15 cellular contexts compared by ENCODE assay signal in genomic region chr2:42920446-42921161, GRCh38.
DNase-seq lines count a peak whose midpoint lies in the region; TF ChIP-seq lines count a peak whose summit lies in the region.
"Had no signal": no experiment of that assay in that cellular context is flagged by ENCODE, and none has a peak within 500 bp of the region (broad histone marks: within the 10 kb centered on the region; RNA-seq: fewer than 3 reads in every experiment).

No MANE protein-coding gene starts in this region.

- peaks cover 9% of the 10 kb centered on the region for H3K9me3 Mint-ChIP-seq in glutamatergic neuron (ENCODE audit: unreplicated experiment)
- H3K9me3 Mint-ChIP-seq: CD4-positive, alpha-beta T cell; HFFc6 had no signal

- H3K4me1 Mint-ChIP-seq in glutamatergic neuron (ENCODE audit: low read depth, unreplicated experiment): peaks cover 31% of the 10 kb centered on the region

- no peak overlapping the region for H3K9ac ChIP-seq in mammary epithelial cell (ENCODE audit: insufficient read depth, low read length)

- H3K4me2 ChIP-seq in mammary epithelial cell (ENCODE audit: insufficient read depth, low read depth, low read length): no peak overlapping the region

- dilution Hi-C loops in mammary epithelial cell (cut with HindIII; ENCODE audit: low sequenced_read_pairs): no loop called here

- no peak overlapping the region for H3K4me3 Mint-ChIP-seq in glutamatergic neuron (ENCODE audit: unreplicated experiment)
- H3K4me3 Mint-ChIP-seq: CD4-positive, alpha-beta T cell; HFFc6 had no signal

- H3K4me3 ChIP-seq in breast epithelium: no peak overlapping the region
- H3K4me3 ChIP-seq in mammary epithelial cell (replicated peaks in 1 of 3; ENCODE audit: insufficient read depth in 1 of 3, low read depth in 2 of 3, low read length in 3 of 3): no peak overlapping the region
- no peak overlapping the region for H3K4me3 ChIP-seq in prostate gland
- H3K4me3 ChIP-seq in vagina: no peak overlapping the region

- H3K4me1 ChIP-seq in breast epithelium (peaks cover 15 to 32% of the 10 kb centered on the region in 2 donors), mammary epithelial cell (ENCODE audit: insufficient read depth, low read length) (peaks cover 31% of the 10 kb centered on the region), prostate gland (replicated peaks) (peaks cover 10% of the 10 kb centered on the region), vagina (peaks cover 82% of the 10 kb centered on the region)

- H3K36me3 ChIP-seq in breast epithelium (no peaks in the 10 kb centered on the region), mammary epithelial cell (ENCODE audit: insufficient read depth, low read length) (no peaks in the 10 kb centered on the region), prostate gland (no peaks in the 10 kb centered on the region), vagina (no peaks in the 10 kb centered on the region)
- H3K36me3 ChIP-seq: BE2C had no signal

- CTCF ChIA-PET in mammary epithelial cell (lab: Charles Lee; ENCODE audit: low non-redundant PET): no interaction called here

- H3K79me2 ChIP-seq in mammary epithelial cell (ENCODE audit: insufficient read depth, low read length): no peaks in the 10 kb centered on the region

- in situ Hi-C loops in mammary epithelial cell (cut with MboI; ENCODE audit: low sequenced_read_pairs in 2 of 2): no loop called here

- no peaks in the 10 kb centered on the region for H3K36me3 Mint-ChIP-seq in glutamatergic neuron (ENCODE audit: unreplicated experiment)

- WGBS in mammary epithelial cell (ENCODE audit: low coverage, missing lambda C conversion rate): 84% methylated on average over 14 of the region's 16 CpGs
- WGBS in prostate gland: 89% methylated on average over 16 of the region's 16 CpGs

- no peak overlapping the region for H2AFZ ChIP-seq in mammary epithelial cell (ENCODE audit: low read depth, low read length)

- TF ChIP-seq CTCF in breast epithelium (IDR thresholded peaks at IDR 0.05): no peak
- no peak for TF ChIP-seq CTCF in mammary epithelial cell (conservative IDR thresholded peaks at IDR 0.05 in 1 of 2, IDR thresholded peaks at IDR 0.05 in 1 of 2; ENCODE audit: extremely low read depth in 1 of 2, insufficient read depth in 1 of 2, low read depth in 1 of 2, low read length in 2 of 2)
- TF ChIP-seq CTCF in glutamatergic neuron (IDR thresholded peaks at IDR 0.05; ENCODE audit: partially characterized antibody, unreplicated experiment): no peak
- TF ChIP-seq CTCF in prostate gland (IDR thresholded peaks at IDR 0.05): no peak
- no peak for TF ChIP-seq CTCF in vagina (IDR thresholded peaks at IDR 0.05)

- H3K27ac ChIP-seq in breast epithelium: peak overlapping the region; percentile 91 to 96
- no peak overlapping the region for H3K27ac ChIP-seq in mammary epithelial cell (ENCODE audit: insufficient read depth, low read depth, low read length)
- peak overlapping the region; percentile 3 to 81 for H3K27ac ChIP-seq in prostate gland
- H3K27ac ChIP-seq in vagina: peak overlapping the region; percentile 91
- H3K27ac ChIP-seq: 22Rv1 had no signal

- H3K9me3 ChIP-seq in breast epithelium (no peaks in the 10 kb centered on the region), mammary epithelial cell (replicated peaks; ENCODE audit: insufficient read depth, low read length) (no peaks in the 10 kb centered on the region), prostate gland (no peaks in the 10 kb centered on the region), vagina (no peaks in the 10 kb centered on the region)
- H3K9me3 ChIP-seq: BE2C had no signal

- intact Hi-C loops in breast epithelium (cut with DNase I; ENCODE audit: low total_unique reads) (loop anchor here (10.0 kb wide), 1 partner anchor 46 kb away; no protein-coding TSS in a partner anchor), mammary epithelial cell (cut with micrococcal nuclease) (no loop called here), prostate gland (cut with DNase I) (no loop called here), vagina (cut with DNase I) (no loop called here)

- DNase-seq in breast epithelium (ENCODE audit: low spot score in 2 of 2) (no peak), mammary epithelial cell (no peak), glutamatergic neuron (no peak), prostate gland (ENCODE audit: low spot score) (no peak), vagina (ENCODE audit: extremely low spot score in 2 of 2) (no peak), SHP77 treated with DMSO at 0.1 percent for 48 hours (lab: John Stamatoyannopoulos, UW) (no peak), NCI-H345 treated with DMSO at 0.1 percent for 48 hours (lab: John Stamatoyannopoulos, UW; ENCODE audit: unreplicated experiment) (no peak), inferior parietal cortex (ENCODE audit: extremely low spot score) (no peak)
- DNase-seq: BE2C; CD4-positive, alpha-beta T cell; EL; HFFc6; NCI-H1048; NCI-H2081 treated with DMSO at 0.1 percent for 48 hours had no signal

- H4K20me1 ChIP-seq in mammary epithelial cell (ENCODE audit: insufficient read depth, low read length): no peaks in the 10 kb centered on the region

- no TSS peak for BruUV-seq in mammary epithelial cell (replicated peaks; lab: Mats Ljungman, UMichigan)

- H3K27me3 ChIP-seq in breast epithelium (no peaks in the 10 kb centered on the region), mammary epithelial cell (ENCODE audit: insufficient read depth, low read length) (no peaks in the 10 kb centered on the region), prostate gland (replicated peaks; ENCODE audit: insufficient read depth) (no peaks in the 10 kb centered on the region), vagina (no peaks in the 10 kb centered on the region)
- H3K27me3 ChIP-seq: BE2C had no signal

- H3K27ac Mint-ChIP-seq in glutamatergic neuron (ENCODE audit: unreplicated experiment): peak overlapping the region; percentile 72
- H3K27ac Mint-ChIP-seq: CD4-positive, alpha-beta T cell; HFFc6 had no signal

- peaks cover 9% of the 10 kb centered on the region for H3K27me3 Mint-ChIP-seq in glutamatergic neuron (ENCODE audit: unreplicated experiment)
- H3K27me3 Mint-ChIP-seq: CD4-positive, alpha-beta T cell had no signal

- TF ChIP-seq POLR2A in breast epithelium (IDR thresholded peaks at IDR 0.05): no peak
- no peak for TF ChIP-seq POLR2A in prostate gland (IDR thresholded peaks at IDR 0.05)
- no peak for TF ChIP-seq POLR2A in vagina (IDR thresholded peaks at IDR 0.05)
